21 cellular contexts compared by ENCODE assay signal in genomic region chr6:31472259-31472658, GRCh38. TPM values are rescaled to one million over a fixed set of nuclear protein-coding genes. Genes with fewer than 3 reads are reported as not detected.
"Had no signal": no experiment of that assay in that cellular context is flagged by ENCODE, and none has a peak within 500 bp of the region (broad histone marks: within the 10 kb centered on the region; RNA-seq: fewer than 3 reads in every experiment).

No MANE protein-coding gene starts in this region.

- H3K4me3 Mint-ChIP-seq: activated CD8-positive, alpha-beta memory T cell treated with anti-CD3 and anti-CD28 coated beads, Interleukin-2, amount 10 ng/mL, durations not matched to agents 7 days and 5 days; nephron had no signal

- H3K27ac Mint-ChIP-seq: activated CD8-positive, alpha-beta memory T cell treated with anti-CD3 and anti-CD28 coated beads, Interleukin-2, amount 10 ng/mL, durations not matched to agents 7 days and 5 days; nephron had no signal

- DNase-seq: activated CD4-positive, alpha-beta T cell treated with anti-CD3 and anti-CD28 coated beads, Interleukin-2, amount 50 U/mL, for 1 hour; activated CD8-positive, alpha-beta memory T cell treated with anti-CD3 and anti-CD28 coated beads, Interleukin-2, amount 10 ng/mL, durations not matched to agents 7 days and 5 days; activated effector memory CD4-positive, alpha-beta T cell treated with anti-CD3 and anti-CD28 coated beads, Interleukin-2, amount 50 U/mL, for 16 hours; amygdala; hypothalamus; SK-N-SH; stimulated activated CD4-positive, alpha-beta T cell treated with anti-CD3 and anti-CD28 coated beads, Interleukin-4, amount 100 ng/mL, for 24 hours; T-helper 1 cell; T1000; thyroid gland had no signal

- ATAC-seq: activated CD8-positive, alpha-beta memory T cell treated with anti-CD3 and anti-CD28 coated beads, Interleukin-2, amount 10 ng/mL, durations not matched to agents 7 days and 5 days; stimulated activated memory B cell treated with anti-CD40 and anti-IgM and Interleukin-4, amounts not matched to agents 10 μg/mL and 1 μg/mL and 100 μg/mL, for 72 hours had no signal

- H3K27me3 Mint-ChIP-seq: activated CD8-positive, alpha-beta memory T cell treated with anti-CD3 and anti-CD28 coated beads, Interleukin-2, amount 10 ng/mL, durations not matched to agents 7 days and 5 days; stimulated activated memory B cell treated with anti-CD40 and anti-IgM and Interleukin-4, amounts not matched to agents 10 μg/mL and 1 μg/mL and 100 μg/mL, for 72 hours had no signal

- H3K9me3 Mint-ChIP-seq: activated naive CD4-positive, alpha-beta T cell treated with anti-CD3 and anti-CD28 coated beads, Interleukin-2, amount 50 U/mL, for 72 hours; nephron; stimulated activated memory B cell treated with anti-CD40 and anti-IgM and Interleukin-4, amounts not matched to agents 10 μg/mL and 1 μg/mL and 100 μg/mL, for 72 hours had no signal

RNA-seq across cellular contexts. Expression of gene MCCD1, which starts 56.5 kb away (rescaled TPM):
- total RNA-seq: activated CD8-positive, alpha-beta memory T cell treated with anti-CD3 and anti-CD28 coated beads, Interleukin-2, amount 10 ng/mL, durations not matched to agents 7 days and 5 days; activated naive CD4-positive, alpha-beta T cell treated with anti-CD3 and anti-CD28 coated beads, Interleukin-2, amount 50 U/mL, for 72 hours; cardiac septum; frontal cortex; lung; sigmoid colon; subcutaneous adipose tissue; thyroid gland; ureter had no signal
- polyA plus RNA-seq: esophagus, keratinocyte, lung, sigmoid colon, SK-N-SH had no signal
